In genomic region chr14:85319998-85320397, GRCh38 we compare ENCODE assay signal across 19 cellular contexts.
DNase-seq lines count a peak whose midpoint lies in the region; ATAC-seq, FAIRE-seq and TF ChIP-seq lines count a peak whose summit lies in the region.
"Had no signal": no experiment of that assay in that cellular context is flagged by ENCODE, and none has a peak within 500 bp of the region (broad histone marks: within the 10 kb centered on the region; RNA-seq: fewer than 3 reads in every experiment).

No MANE protein-coding gene starts in this region.

- H3K27ac ChIP-seq in PC-3 (ENCODE audit: low read length) (peak overlapping the region; percentile 87), keratinocyte (ENCODE audit: control insufficient read depth, insufficient read depth, low read length) (no peak overlapping the region), stomach (no peak overlapping the region), ascending aorta (no peak overlapping the region)
- H3K27ac ChIP-seq: cardiac muscle cell, heart right ventricle, suprapubic skin had no signal

- H3K4me1 ChIP-seq in PC-3 (ENCODE audit: insufficient read depth, low read length) (no peaks in the 10 kb centered on the region; the same call in 1 of the 2 replicates), keratinocyte (ENCODE audit: control insufficient read depth, extremely low read depth, insufficient read depth, low read length) (no peaks in the 10 kb centered on the region), stomach (no peaks in the 10 kb centered on the region), BE2C (no peaks in the 10 kb centered on the region), ascending aorta (no peaks in the 10 kb centered on the region)
- H3K4me1 ChIP-seq: Caco-2 had no signal

- ATAC-seq in PC-3 (no peak), GM21786 (IDR thresholded peaks at IDR 0.05; ENCODE audit: unreplicated experiment) (no peak)
- ATAC-seq: heart right ventricle, Panc1 had no signal

- no peak for TF ChIP-seq POLR2A in stomach (IDR thresholded peaks at IDR 0.05)

- TF ChIP-seq EP300 in stomach (IDR thresholded peaks at IDR 0.05), result no peak

- no peak for FAIRE-seq in keratinocyte (lab: Jason Lieb, UNC)

- H4K20me1 ChIP-seq in PC-3 (ENCODE audit: low read length) (no peaks in the 10 kb centered on the region), keratinocyte (ENCODE audit: control insufficient read depth, extremely low read depth, insufficient read depth, low read length) (no peaks in the 10 kb centered on the region)

- H3K27me3 ChIP-seq in PC-3 (ENCODE audit: low read length) (no peaks in the 10 kb centered on the region), keratinocyte (ENCODE audit: control insufficient read depth, extremely low read depth, insufficient read depth, low read length) (no peaks in the 10 kb centered on the region), stomach (no peaks in the 10 kb centered on the region), BE2C (no peaks in the 10 kb centered on the region), ascending aorta (no peaks in the 10 kb centered on the region)
- H3K27me3 ChIP-seq: cardiac muscle cell, suprapubic skin had no signal

- BruUV-seq in PC-3 (replicated peaks; lab: Mats Ljungman, UMichigan), result no TSS peak

- DNase-seq in A172 (ENCODE audit: low spot score), result peak; percentile 5
- peak; percentile 65 for DNase-seq in PC-3
- DNase-seq in cardiac fibroblast (ENCODE audit: low read depth in 2 of 2), result peak; percentile 23 to 47
- DNase-seq in keratinocyte (ENCODE audit: low read depth, low spot score), result no peak
- no peak for DNase-seq in stomach
- no peak for DNase-seq in BE2C
- no peak for DNase-seq in ascending aorta (ENCODE audit: low spot score in 2 of 2)
- DNase-seq: 8988T; activated CD4-positive, CD25-positive, alpha-beta regulatory T cell treated with anti-CD3 and anti-CD28 coated beads, Interleukin-2, amount 50 U/mL, for 72 hours; activated CD8-positive, alpha-beta memory T cell treated with anti-CD3 and anti-CD28 coated beads, Interleukin-2, amount 50 U/mL, for 4 hours; activated naive CD4-positive, alpha-beta T cell; Caco-2; heart right ventricle; NCI-H1930; NCI-H526 had no signal

- intact Hi-C loops in PC-3 (cut with micrococcal nuclease), result no loop called here
- intact Hi-C loops in stomach (cut with DNase I; ENCODE audit: low total_unique reads), result no loop called here
- intact Hi-C loops in ascending aorta (cut with DNase I), result no loop called here

- H3K9me1 ChIP-seq in keratinocyte (ENCODE audit: control insufficient read depth, extremely low read depth, insufficient read depth, low read length), result no peaks in the 10 kb centered on the region

- dilution Hi-C loops in keratinocyte (cut with MboI; ENCODE audit: extremely low pct_ligation_motif_present, low sequenced_read_pairs), result no loop called here

- H3K4me2 ChIP-seq in PC-3 (ENCODE audit: low read length) (no peak overlapping the region), keratinocyte (ENCODE audit: control insufficient read depth, extremely low read depth, insufficient read depth, low read depth, low read length) (no peak overlapping the region)

- H3F3A ChIP-seq in PC-3 (ENCODE audit: low read length, unreplicated experiment), result no peaks in the 10 kb centered on the region

- WGBS in stomach, 5 donors, result 17 to 40% (median 39%) methylated on average over 4 of the region's 4 CpGs

- H3K36me3 ChIP-seq in PC-3 (ENCODE audit: low read depth, low read length), result no peaks in the 10 kb centered on the region
- no peaks in the 10 kb centered on the region for H3K36me3 ChIP-seq in keratinocyte (ENCODE audit: control insufficient read depth in 2 of 2, extremely low read depth in 1 of 2, insufficient read depth in 2 of 2, low read length in 2 of 2)
- no peaks in the 10 kb centered on the region for H3K36me3 ChIP-seq in stomach
- no peaks in the 10 kb centered on the region for H3K36me3 ChIP-seq in BE2C
- H3K36me3 ChIP-seq in ascending aorta, result no peaks in the 10 kb centered on the region
- H3K36me3 ChIP-seq: cardiac muscle cell, heart right ventricle, suprapubic skin had no signal

- no peak for TF ChIP-seq CTCF in PC-3 (conservative IDR thresholded peaks at IDR 0.05; ENCODE audit: low read depth, low read length)
- no peak for TF ChIP-seq CTCF in cardiac fibroblast (IDR thresholded peaks at IDR 0.05; ENCODE audit: low read depth, low read length)
- TF ChIP-seq CTCF in keratinocyte (optimal IDR thresholded peaks at IDR 0.05 in 1 of 3, IDR thresholded peaks at IDR 0.05 in 1 of 3, conservative IDR thresholded peaks at IDR 0.05 in 1 of 3; ENCODE audit: extremely low read depth in 1 of 3, insufficient read depth in 2 of 3, low read length in 3 of 3), result no peak
- no peak for TF ChIP-seq CTCF in stomach (IDR thresholded peaks at IDR 0.05)
- TF ChIP-seq CTCF in BE2C (IDR thresholded peaks at IDR 0.05; ENCODE audit: low read depth, low read length), result no peak
- no peak for TF ChIP-seq CTCF in ascending aorta (IDR thresholded peaks at IDR 0.05)

- H3K9me3 ChIP-seq in PC-3 (ENCODE audit: low read length) (0 out of 2 replicates have a peak, but pooled peaks cover 5% of the 10 kb centered on the region), keratinocyte (ENCODE audit: control insufficient read depth, low read depth, low read length) (no peaks in the 10 kb centered on the region), stomach (no peaks in the 10 kb centered on the region), BE2C (no peaks in the 10 kb centered on the region; the same call in 1 of the 2 replicates), ascending aorta (no peaks in the 10 kb centered on the region)
- H3K9me3 ChIP-seq: Caco-2, suprapubic skin had no signal

- POLR2A ChIA-PET in PC-3 (lab: Charles Lee; ENCODE audit: unreplicated experiment), result no interaction called here

- no peaks in the 10 kb centered on the region for H3K9me2 ChIP-seq in PC-3 (replicated peaks; ENCODE audit: low read length)

- CTCF ChIA-PET in PC-3 (lab: Charles Lee), result no interaction called here

- H3K4me3 ChIP-seq in PC-3 (ENCODE audit: low read length) (no peak overlapping the region), cardiac fibroblast (replicated peaks in 1 of 2; ENCODE audit: low read depth in 2 of 2, low read length in 2 of 2) (no peak overlapping the region), keratinocyte (ENCODE audit: control insufficient read depth in 2 of 3, extremely low read depth in 1 of 3, insufficient read depth in 2 of 3, low read depth in 1 of 3, low read length in 3 of 3) (no peak overlapping the region), stomach (no peak overlapping the region), BE2C (ENCODE audit: low read depth, low read length) (no peak overlapping the region), ascending aorta (no peak overlapping the region)
- H3K4me3 ChIP-seq: cardiac muscle cell, heart right ventricle, suprapubic skin had no signal

- H2AFZ ChIP-seq in PC-3 (ENCODE audit: low read length) (no peak overlapping the region), keratinocyte (ENCODE audit: control insufficient read depth, low read length) (peak overlapping the region; percentile 38)

- H3K79me2 ChIP-seq in PC-3 (ENCODE audit: low read length), result no peaks in the 10 kb centered on the region
- no peaks in the 10 kb centered on the region for H3K79me2 ChIP-seq in keratinocyte (ENCODE audit: control insufficient read depth, insufficient read depth, low read length)

- H3K9ac ChIP-seq in PC-3 (ENCODE audit: low read length) (no peak overlapping the region), keratinocyte (ENCODE audit: control insufficient read depth, extremely low read depth, insufficient read depth, low read length) (no peak overlapping the region)

Comparison
In these comparisons a context has a peak if more than half of its experiments do, and no peak if none do; other contexts are left out.
1. DNase-seq: peak in A172 (single experiment), PC-3 (single experiment) and cardiac fibroblast (2 of 2); none in keratinocyte (single experiment), stomach (single experiment), BE2C (single experiment) and ascending aorta (0 of 2).